In the genomic region with DNA sequence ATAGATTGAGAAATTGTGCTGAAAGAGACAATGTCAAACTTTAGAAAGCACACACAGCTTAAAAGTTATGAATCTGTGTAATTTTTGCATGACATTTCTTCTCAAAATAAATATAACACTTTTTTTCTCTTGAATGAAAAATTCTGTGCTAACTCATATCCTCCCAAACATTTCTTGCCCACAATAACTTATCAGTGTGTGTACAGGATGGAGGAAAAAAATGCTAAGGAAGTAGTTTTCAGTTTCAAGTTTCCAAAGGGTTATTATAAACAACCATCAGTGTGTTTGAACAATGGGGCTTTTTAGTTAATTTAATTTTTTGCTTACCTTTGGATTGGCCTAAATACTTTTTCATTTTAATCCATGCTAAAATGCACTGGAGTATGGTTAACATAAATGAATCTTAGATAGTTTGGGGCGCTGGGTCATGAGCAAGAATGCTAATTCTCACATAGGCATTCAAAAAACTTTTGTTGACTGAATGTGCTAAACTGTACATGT, we compare ENCODE assay signal across 18 cellular contexts.
"Had no signal": no experiment of that assay in that cellular context is flagged by ENCODE, and none has a peak within 500 bp of the region (broad histone marks: within the 10 kb centered on the region; RNA-seq: fewer than 3 reads in every experiment).

No MANE protein-coding gene starts in this region.

- H3K27me3 ChIP-seq: esophagus muscularis mucosa, hepatocyte, neutrophil, ovary had no signal

- H3K36me3 Mint-ChIP-seq: naive thymus-derived CD4-positive, alpha-beta T cell had no signal

- H3K79me2 ChIP-seq: hepatocyte had no signal

- ATAC-seq: left colon; left ventricle myocardium superior; naive thymus-derived CD4-positive, alpha-beta T cell; right cardiac atrium had no signal

- H3K27ac ChIP-seq: epithelial cell of prostate, esophagus muscularis mucosa, hepatocyte, neutrophil, ovary had no signal

- H3K27ac Mint-ChIP-seq: naive thymus-derived CD4-positive, alpha-beta T cell had no signal

- DNase-seq: cortex of kidney; effector memory CD4-positive, alpha-beta T cell; foreskin fibroblast; head of caudate nucleus; left colon; left ventricle myocardium superior; naive thymus-derived CD4-positive, alpha-beta T cell; ovary; right cardiac atrium; stimulated activated CD4-positive, alpha-beta T cell treated with anti-CD3 and anti-CD28 coated beads, Interleukin-2, amount 100 ng/mL, for 48 hours; stimulated activated naive CD4-positive, alpha-beta T cell treated with Interleukin-2 at 50 U/mL for 16 hours; trophoblast cell had no signal

- H3K4me3 Mint-ChIP-seq: naive thymus-derived CD4-positive, alpha-beta T cell had no signal

- H3K4me3 ChIP-seq: esophagus muscularis mucosa, hepatocyte, lung, ovary, smooth muscle cell had no signal

- H3K9me3 ChIP-seq: esophagus muscularis mucosa, neutrophil, ovary had no signal

- H3K36me3 ChIP-seq: esophagus muscularis mucosa, neutrophil, ovary had no signal

- H3K4me2 ChIP-seq: hepatocyte, smooth muscle cell had no signal

- H2AFZ ChIP-seq: hepatocyte had no signal
